17 cellular contexts compared by ENCODE assay signal in the genomic region with DNA sequence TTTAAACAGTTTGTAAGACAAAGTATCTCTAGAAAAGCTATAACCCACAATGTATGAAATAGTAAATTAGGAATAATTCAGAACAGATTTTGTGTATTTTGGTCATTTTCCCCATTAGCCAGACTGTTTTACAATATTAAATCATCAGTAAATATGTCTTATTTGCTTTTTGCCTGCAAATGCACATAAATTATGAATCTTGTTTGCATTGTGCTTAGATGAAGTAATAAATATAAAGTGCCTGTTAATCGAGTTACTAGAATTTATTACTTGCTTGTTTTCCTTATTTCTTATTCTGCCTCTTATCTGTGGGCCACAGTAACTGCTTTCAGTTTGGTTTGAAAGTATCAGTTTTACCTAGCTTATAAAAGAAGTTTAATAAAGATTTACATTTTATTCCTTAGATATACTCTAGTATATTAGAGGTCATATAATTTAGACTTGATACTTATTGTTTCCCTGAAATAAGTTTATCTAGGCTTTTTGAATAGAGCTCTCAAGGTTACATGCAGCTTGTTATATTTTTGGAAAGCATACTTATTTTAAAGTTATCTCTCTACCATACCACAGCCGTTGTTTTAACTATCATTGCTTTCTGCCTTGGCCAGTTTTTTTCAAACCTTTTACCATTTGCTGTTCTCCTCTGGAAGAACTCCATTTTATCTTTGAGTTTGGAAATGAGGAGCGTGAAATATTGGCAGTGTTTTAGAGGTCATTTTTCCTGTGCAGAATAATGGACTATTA.
"Had no signal": no experiment of that assay in that cellular context is flagged by ENCODE, and none has a peak within 500 bp of the region (broad histone marks: within the 10 kb centered on the region; RNA-seq: fewer than 3 reads in every experiment).

No MANE protein-coding gene starts in this region.

- H3K9me3 Mint-ChIP-seq: naive thymus-derived CD4-positive, alpha-beta T cell; type B pancreatic cell had no signal

- H3K4me2 ChIP-seq: hepatocyte, smooth muscle cell had no signal

- H3K27ac ChIP-seq: gastroesophageal sphincter, hepatocyte, lower lobe of right lung, neutrophil, suprapubic skin, thyroid gland had no signal

- DNase-seq: effector memory CD4-positive, alpha-beta T cell; glutamatergic neuron; lower lobe of right lung; mesenchymal stem cell; naive thymus-derived CD4-positive, alpha-beta T cell; posterior cingulate gyrus; stimulated activated CD4-positive, alpha-beta T cell treated with anti-CD3 and anti-CD28 coated beads, Interleukin-2, amount 100 ng/mL, for 48 hours; stimulated activated naive CD8-positive, alpha-beta T cell treated with anti-CD3 and anti-CD28 coated beads, Interleukin-15, Interleukin-2, amounts not matched to agents 100 U/mL and 50 U/mL, for 24 hours; thyroid gland had no signal

- H3K27ac Mint-ChIP-seq: naive thymus-derived CD4-positive, alpha-beta T cell; type B pancreatic cell had no signal

- H3K79me2 ChIP-seq: hepatocyte had no signal

- H2AFZ ChIP-seq: hepatocyte had no signal

- H3K9me3 ChIP-seq: gastroesophageal sphincter, lower lobe of right lung, neutrophil, suprapubic skin, thyroid gland had no signal

- H3K4me1 Mint-ChIP-seq: naive thymus-derived CD4-positive, alpha-beta T cell had no signal

- H3K4me3 ChIP-seq: gastroesophageal sphincter, hepatocyte, lower lobe of right lung, smooth muscle cell, suprapubic skin, thyroid gland had no signal

- H3K36me3 ChIP-seq: lower lobe of right lung, neutrophil, suprapubic skin, thyroid gland had no signal

- H3K27me3 ChIP-seq: gastroesophageal sphincter, hepatocyte, neutrophil, suprapubic skin, thyroid gland had no signal

- H3K27me3 Mint-ChIP-seq: naive thymus-derived CD4-positive, alpha-beta T cell; type B pancreatic cell had no signal

- H3K4me1 ChIP-seq: lower lobe of right lung, suprapubic skin, thyroid gland had no signal

- ATAC-seq: esophagus mucosa; gastroesophageal sphincter; left lobe of liver; naive thymus-derived CD4-positive, alpha-beta T cell; stimulated activated naive CD8-positive, alpha-beta T cell treated with anti-CD3 and anti-CD28 coated beads, Interleukin-15, Interleukin-2, amounts not matched to agents 100 U/mL and 50 U/mL, for 24 hours had no signal

- H3K4me3 Mint-ChIP-seq: naive thymus-derived CD4-positive, alpha-beta T cell; type B pancreatic cell had no signal
